1 cellular context compared by ENCODE assay signal in genomic region chr14:101791919-101792572, GRCh38.
TF ChIP-seq lines count a peak whose summit lies in the region.

No MANE protein-coding gene starts in this region.

TF ChIP-seq in HEK293, 187 proteins besides CTCF, POLR2A, EP300 and RAD21 (continued from another document and continues in another):
- TF ChIP-seq ZNF561 (tag by site-specific recombination; IDR thresholded peaks at IDR 0.05; ENCODE audit: borderline replicate concordance) (no peak), ZSCAN5A (tag by site-specific recombination; IDR thresholded peaks at IDR 0.05) (no peak), KLF8 (tag by site-specific recombination; IDR thresholded peaks at IDR 0.05) (0 out of 2 replicates have a peak, but pooled peaks have one; percentile 33), KLF1 (tag by site-specific recombination; IDR thresholded peaks at IDR 0.05) (no peak), ZNF416 (tag by site-specific recombination; IDR thresholded peaks at IDR 0.05) (no peak), ZNF645 (tag by site-specific recombination; IDR thresholded peaks at IDR 0.05) (no peak), IKZF3 (tag by site-specific recombination; IDR thresholded peaks at IDR 0.05) (0 out of 2 replicates have a peak, but pooled peaks have one; percentile 50), SP2 (tag by site-specific recombination; IDR thresholded peaks at IDR 0.05) (no peak), ZNF48 (tag by site-specific recombination; IDR thresholded peaks at IDR 0.05) (no peak), PRDM1 (tag by site-specific recombination; IDR thresholded peaks at IDR 0.05) (peak; percentile 89), ZBTB10 (tag by site-specific recombination; IDR thresholded peaks at IDR 0.05) (no peak), ZNF558 (tag by site-specific recombination; IDR thresholded peaks at IDR 0.05) (no peak), ZNF350 (tag by site-specific recombination; IDR thresholded peaks at IDR 0.05) (no peak), ZNF530 (tag by site-specific recombination; IDR thresholded peaks at IDR 0.05; ENCODE audit: low read depth) (no peak), ZBTB48 (tag by site-specific recombination; IDR thresholded peaks at IDR 0.05) (no peak), ZNF585B (tag by site-specific recombination; IDR thresholded peaks at IDR 0.05) (no peak), ZNF311 (tag by site-specific recombination; IDR thresholded peaks at IDR 0.05; ENCODE audit: borderline replicate concordance) (no peak), ZNF155 (tag by site-specific recombination; IDR thresholded peaks at IDR 0.05) (no peak), KLF10 (tag by site-specific recombination; IDR thresholded peaks at IDR 0.05) (0 out of 2 replicates have a peak, but pooled peaks have one; percentile 35), ZNF518A (tag by site-specific recombination; conservative IDR thresholded peaks at IDR 0.05; ENCODE audit: low read depth) (no peak), ZNF26 (tag by site-specific recombination; IDR thresholded peaks at IDR 0.05) (no peak), EGR2 (tag by site-specific recombination; IDR thresholded peaks at IDR 0.05; ENCODE audit: low read depth) (no peak), ZNF433 (tag by site-specific recombination; IDR thresholded peaks at IDR 0.05; ENCODE audit: low read depth) (no peak), GLIS1 (tag by site-specific recombination; IDR thresholded peaks at IDR 0.05) (no peak), ZFP3 (tag by site-specific recombination; IDR thresholded peaks at IDR 0.05; ENCODE audit: low read depth) (no peak), ZNF621 (tag by site-specific recombination; IDR thresholded peaks at IDR 0.05) (no peak), AEBP2 (tag by site-specific recombination; IDR thresholded peaks at IDR 0.05; ENCODE audit: borderline replicate concordance) (no peak), ZBTB6 (tag by site-specific recombination; IDR thresholded peaks at IDR 0.05) (no peak), ZNF133 (tag by site-specific recombination; IDR thresholded peaks at IDR 0.05) (no peak), ZNF664 (tag by site-specific recombination; IDR thresholded peaks at IDR 0.05) (no peak), ZNF449 (tag by site-specific recombination; IDR thresholded peaks at IDR 0.05) (no peak), OSR2 (tag by site-specific recombination; IDR thresholded peaks at IDR 0.05) (peak; percentile 50), ZNF768 (tag by site-specific recombination; IDR thresholded peaks at IDR 0.05) (no peak), ZNF513 (tag by site-specific recombination; IDR thresholded peaks at IDR 0.05) (no peak), HOXC10 (CRISPR knock-in tag; IDR thresholded peaks at IDR 0.05) (no peak), ZNF692 (tag by site-specific recombination; IDR thresholded peaks at IDR 0.05) (peak; percentile 48; the same call in 1 of the 2 replicates), ZNF571 (tag by site-specific recombination; IDR thresholded peaks at IDR 0.05) (no peak), FEZF1 (tag by site-specific recombination; IDR thresholded peaks at IDR 0.05) (0 out of 2 replicates have a peak, but pooled peaks have one; percentile 39), ZNF175 (tag by site-specific recombination; IDR thresholded peaks at IDR 0.05) (no peak), ZNF366 (tag by site-specific recombination; conservative IDR thresholded peaks at IDR 0.05) (peak; percentile 58), BCL11B (tag by site-specific recombination; IDR thresholded peaks at IDR 0.05; ENCODE audit: low read depth) (no peak), ZNF274 (IDR thresholded peaks at IDR 0.05; ENCODE audit: low read length) (no peak), ZNF274 (tag by site-specific recombination; IDR thresholded peaks at IDR 0.05; ENCODE audit: borderline replicate concordance) (no peak), ZNF76 (tag by site-specific recombination; IDR thresholded peaks at IDR 0.05; ENCODE audit: borderline replicate concordance, low read depth) (no peak), ZNF596 (tag by site-specific recombination; IDR thresholded peaks at IDR 0.05) (no peak), GLI2 (tag by site-specific recombination; IDR thresholded peaks at IDR 0.05; ENCODE audit: borderline replicate concordance, low read depth) (peak; percentile 7; the same call in 1 of the 2 replicates), ZNF654 (tag by site-specific recombination; IDR thresholded peaks at IDR 0.05; ENCODE audit: low read depth) (no peak)
